Comparison of ENCODE assay signal across 13 cellular contexts in genomic region chr11:104916442-104916841, GRCh38. TPM values are rescaled to one million over a fixed set of nuclear protein-coding genes. Genes with fewer than 3 reads are reported as not detected.
DNase-seq lines count a peak whose midpoint lies in the region; ATAC-seq lines count a peak whose summit lies in the region.
"Had no signal": no experiment of that assay in that cellular context is flagged by ENCODE, and none has a peak within 500 bp of the region (broad histone marks: within the 10 kb centered on the region; RNA-seq: fewer than 3 reads in every experiment).

No MANE protein-coding gene starts in this region.

- H3K4me1 Mint-ChIP-seq in activated T-cell treated with anti-CD3 and anti-CD28 coated beads, Interleukin-2, amount 50 U/mL, for 4 hours (ENCODE audit: low read depth): peaks cover 66% of the 10 kb centered on the region
- H3K4me1 Mint-ChIP-seq in activated T-helper 17 cell treated with anti-CD3 and anti-CD28 coated beads, Interleukin-2, amount 50 U/mL, for 72 hours: peaks cover 33% of the 10 kb centered on the region
- peaks cover 31% of the 10 kb centered on the region for H3K4me1 Mint-ChIP-seq in stimulated activated naive CD8-positive, alpha-beta T cell treated with anti-CD3 and anti-CD28 coated beads, Interleukin-15, amount 100 ng/mL, for 72 hours

- ATAC-seq in activated T-cell treated with anti-CD3 and anti-CD28 coated beads, Interleukin-2, amount 50 U/mL, for 4 hours: no peak
- ATAC-seq in activated T-helper 17 cell treated with anti-CD3 and anti-CD28 coated beads, Interleukin-2, amount 50 U/mL, for 72 hours (replicated peaks): peak; percentile 42
- ATAC-seq in stimulated activated naive CD8-positive, alpha-beta T cell treated with anti-CD3 and anti-CD28 coated beads, Interleukin-15, amount 100 ng/mL, for 72 hours: peak; percentile 31
- ATAC-seq in HG03342 (IDR thresholded peaks at IDR 0.05; ENCODE audit: unreplicated experiment): no peak
- ATAC-seq in HG03354 (IDR thresholded peaks at IDR 0.05; ENCODE audit: poor library complexity, severe bottlenecking, unreplicated experiment): no peak
- ATAC-seq: HCT116 had no signal

- peak overlapping the region; percentile 74 for H3K27ac Mint-ChIP-seq in activated T-helper 17 cell treated with anti-CD3 and anti-CD28 coated beads, Interleukin-2, amount 50 U/mL, for 72 hours
- peak overlapping the region; percentile 3 to 82 for H3K27ac Mint-ChIP-seq in stimulated activated naive CD8-positive, alpha-beta T cell treated with anti-CD3 and anti-CD28 coated beads, Interleukin-15, amount 100 ng/mL, for 72 hours

- H3K9me3 Mint-ChIP-seq in activated T-cell treated with anti-CD3 and anti-CD28 coated beads, Interleukin-2, amount 50 U/mL, for 4 hours: no peaks in the 10 kb centered on the region
- no peaks in the 10 kb centered on the region for H3K9me3 Mint-ChIP-seq in activated T-helper 17 cell treated with anti-CD3 and anti-CD28 coated beads, Interleukin-2, amount 50 U/mL, for 72 hours
- H3K9me3 Mint-ChIP-seq in stimulated activated naive CD8-positive, alpha-beta T cell treated with anti-CD3 and anti-CD28 coated beads, Interleukin-15, amount 100 ng/mL, for 72 hours: no peaks in the 10 kb centered on the region

- H3K27me3 Mint-ChIP-seq in activated T-cell treated with anti-CD3 and anti-CD28 coated beads, Interleukin-2, amount 50 U/mL, for 4 hours (ENCODE audit: low read depth): no peaks in the 10 kb centered on the region
- H3K27me3 Mint-ChIP-seq in activated T-helper 17 cell treated with anti-CD3 and anti-CD28 coated beads, Interleukin-2, amount 50 U/mL, for 72 hours: no peaks in the 10 kb centered on the region
- H3K27me3 Mint-ChIP-seq in stimulated activated naive CD8-positive, alpha-beta T cell treated with anti-CD3 and anti-CD28 coated beads, Interleukin-15, amount 100 ng/mL, for 72 hours: no peaks in the 10 kb centered on the region

- no peaks in the 10 kb centered on the region for H3K36me3 Mint-ChIP-seq in activated T-cell treated with anti-CD3 and anti-CD28 coated beads, Interleukin-2, amount 50 U/mL, for 4 hours (ENCODE audit: insufficient read depth)
- H3K36me3 Mint-ChIP-seq in activated T-helper 17 cell treated with anti-CD3 and anti-CD28 coated beads, Interleukin-2, amount 50 U/mL, for 72 hours (ENCODE audit: low read depth): no peaks in the 10 kb centered on the region

- no peak for DNase-seq in activated T-cell treated with anti-CD3 and anti-CD28 coated beads, Interleukin-2, amount 50 U/mL, for 4 hours
- DNase-seq in activated T-cell treated with anti-CD3 and anti-CD28 coated beads for 4 hours (no peak), iris pigment epithelial cell (ENCODE audit: low read depth) (peak; percentile 65), NK-92 (lab: John Stamatoyannopoulos, UW; ENCODE audit: unreplicated experiment) (no peak)
- no peak for DNase-seq in stimulated activated naive CD8-positive, alpha-beta T cell treated with anti-CD3 and anti-CD28 coated beads, Interleukin-15, amount 100 ng/mL, for 72 hours
- DNase-seq: hippocampal formation, NCI-H187, NCI-H82 had no signal

- H3K4me3 Mint-ChIP-seq in activated T-cell treated with anti-CD3 and anti-CD28 coated beads, Interleukin-2, amount 50 U/mL, for 4 hours: peak overlapping the region; percentile 85
- peak overlapping the region; percentile 86 for H3K4me3 Mint-ChIP-seq in activated T-helper 17 cell treated with anti-CD3 and anti-CD28 coated beads, Interleukin-2, amount 50 U/mL, for 72 hours
- H3K4me3 Mint-ChIP-seq in stimulated activated naive CD8-positive, alpha-beta T cell treated with anti-CD3 and anti-CD28 coated beads, Interleukin-15, amount 100 ng/mL, for 72 hours: peak overlapping the region; percentile 61 to 76

RNA-seq across cellular contexts. Expression of gene CASP12, which starts 18.2 kb away (rescaled TPM):
- total RNA-seq in activated T-cell treated with anti-CD3 and anti-CD28 coated beads, Interleukin-2, amount 50 U/mL, for 4 hours: under 1 TPM in 1 of 3 donors, not detected in 2; 0.23 TPM
- not detected for total RNA-seq in activated T-helper 17 cell treated with anti-CD3 and anti-CD28 coated beads, Interleukin-2, amount 50 U/mL, for 72 hours
- total RNA-seq: SK-MEL-5 had no signal

RNA-seq across cellular contexts. Expression of gene CASP4, which starts 51.9 kb away (rescaled TPM):
- total RNA-seq in activated T-cell treated with anti-CD3 and anti-CD28 coated beads, Interleukin-2, amount 50 U/mL, for 4 hours: 10 to 100 TPM; 46.0 to 64.1 (median 59.1) TPM
- total RNA-seq in activated T-helper 17 cell treated with anti-CD3 and anti-CD28 coated beads, Interleukin-2, amount 50 U/mL, for 72 hours: 100 to 1,000 TPM in 1 of 2 donors, 10 to 100 TPM in 1; 78.2 to 108 TPM

Comparison
In these comparisons a context has a peak if more than half of its experiments do, and no peak if none do; other contexts are left out.
1. ATAC-seq: peak in activated T-helper 17 cell treated with anti-CD3 and anti-CD28 coated beads, Interleukin-2, amount 50 U/mL, for 72 hours (single experiment) and stimulated activated naive CD8-positive, alpha-beta T cell treated with anti-CD3 and anti-CD28 coated beads, Interleukin-15, amount 100 ng/mL, for 72 hours (single experiment); none in activated T-cell treated with anti-CD3 and anti-CD28 coated beads, Interleukin-2, amount 50 U/mL, for 4 hours (0 of 2), HG03342 (single experiment) and HG03354 (single experiment).
2. Peak in every context shown above with its lines, with median percentiles within 50 percentile points of each other: H3K4me3 Mint-ChIP-seq.